8 cellular contexts compared by ENCODE assay signal in genomic region chr14:76784881-76785280, GRCh38. TPM values are rescaled to one million over a fixed set of nuclear protein-coding genes. Genes with fewer than 3 reads are reported as not detected.
A peak's percentile ranks its signal among the peaks of the same experiment; 100 is the strongest.
DNase-seq lines count a peak whose midpoint lies in the region; ATAC-seq and TF ChIP-seq lines count a peak whose summit lies in the region.

No MANE protein-coding gene starts in this region.

- no peak overlapping the region for H3K9ac ChIP-seq in MM.1S (ENCODE audit: low read length)

- peak; percentile 68 for ATAC-seq in GM21423 (IDR thresholded peaks at IDR 0.05; ENCODE audit: unreplicated experiment)
- peak; percentile 72 for ATAC-seq in activated naive CD8-positive, alpha-beta T cell treated with anti-CD3 and anti-CD28 coated beads, Interleukin-2, amount 10 ng/mL, durations not matched to agents 7 days and 5 days (ENCODE audit: low read depth)

- WGBS in prostate gland: 49% methylated on average over 2 of the region's 2 CpGs

- no peaks in the 10 kb centered on the region for H3K9me2 ChIP-seq in MM.1S (replicated peaks; ENCODE audit: insufficient read depth, low read length)

- H4K20me1 ChIP-seq in MM.1S (ENCODE audit: insufficient read depth, low read length): no peaks in the 10 kb centered on the region

- H3K9me3 ChIP-seq in MM.1S (replicated peaks; ENCODE audit: insufficient read depth, low read length) (no peaks in the 10 kb centered on the region), SJSA1 (replicated peaks) (no peaks in the 10 kb centered on the region), prostate gland (no peaks in the 10 kb centered on the region)

- H3K79me2 ChIP-seq in MM.1S (ENCODE audit: low read length): no peaks in the 10 kb centered on the region

- H3K36me3 Mint-ChIP-seq in activated naive CD8-positive, alpha-beta T cell treated with anti-CD3 and anti-CD28 coated beads, Interleukin-2, amount 10 ng/mL, durations not matched to agents 7 days and 5 days: peaks cover 4% of the 10 kb centered on the region

- H3K27me3 Mint-ChIP-seq in activated naive CD8-positive, alpha-beta T cell treated with anti-CD3 and anti-CD28 coated beads, Interleukin-2, amount 10 ng/mL, durations not matched to agents 7 days and 5 days: no peaks in the 10 kb centered on the region

- no peaks in the 10 kb centered on the region for H3K36me3 ChIP-seq in MM.1S (replicated peaks; ENCODE audit: insufficient read depth, low read length)
- H3K36me3 ChIP-seq in SJSA1: peaks cover 2% of the 10 kb centered on the region; the same call in 1 of the 2 replicates
- H3K36me3 ChIP-seq in prostate gland: peaks cover 0 to 6% of the 10 kb centered on the region in 2 donors

- peaks cover 39% of the 10 kb centered on the region for H3K4me1 Mint-ChIP-seq in activated naive CD8-positive, alpha-beta T cell treated with anti-CD3 and anti-CD28 coated beads, Interleukin-2, amount 10 ng/mL, durations not matched to agents 7 days and 5 days

- no peak overlapping the region for H3K4me3 Mint-ChIP-seq in activated naive CD8-positive, alpha-beta T cell treated with anti-CD3 and anti-CD28 coated beads, Interleukin-2, amount 10 ng/mL, durations not matched to agents 7 days and 5 days

- H3K4me2 ChIP-seq in MM.1S (ENCODE audit: low read depth, low read length): no peak overlapping the region

- no peaks in the 10 kb centered on the region for H3F3A ChIP-seq in MM.1S (ENCODE audit: insufficient read depth, low read length)

- POLR2A ChIA-PET in activated naive CD8-positive, alpha-beta T cell treated with anti-CD3 and anti-CD28 coated beads, Interleukin-2, amount 10 ng/mL, durations not matched to agents 7 days and 5 days (lab: Charles Lee): interaction anchor here (1.1 to 2.4 kb wide), 3 partner anchors 15 to 74 kb away, joined by 3 to 8 read pairs (median 5); no protein-coding TSS in a partner anchor

- intact Hi-C loops in cardiac septum (cut with DNase I): loop anchor here (1.0 kb wide), 1 partner anchor 75 kb away; no protein-coding TSS in a partner anchor
- intact Hi-C loops in prostate gland (cut with DNase I): loop anchor here (5.0 kb wide), 1 partner anchor 73 kb away; no protein-coding TSS in a partner anchor

- H3K4me3 ChIP-seq in MM.1S (ENCODE audit: low read length) (no peak overlapping the region), SJSA1 (no peak overlapping the region), prostate gland (no peak overlapping the region)

- H3K27ac ChIP-seq in MM.1S (ENCODE audit: low read length) (no peak overlapping the region), SJSA1 (no peak overlapping the region), prostate gland (no peak overlapping the region)

- peak overlapping the region; percentile 62 for H3K27ac Mint-ChIP-seq in activated naive CD8-positive, alpha-beta T cell treated with anti-CD3 and anti-CD28 coated beads, Interleukin-2, amount 10 ng/mL, durations not matched to agents 7 days and 5 days

- TF ChIP-seq CTCF in MM.1S (IDR thresholded peaks at IDR 0.05; ENCODE audit: low read length) (peak; percentile 69), prostate gland (IDR thresholded peaks at IDR 0.05) (peak in 3 of 4 experiments; percentile 41 to 68 (median 51))

- H2AFZ ChIP-seq in MM.1S (ENCODE audit: low read length): no peak overlapping the region

- DNase-seq in COR-L47 (lab: John Stamatoyannopoulos, UW): peak; percentile 89
- DNase-seq in MM.1S: peak; percentile 34
- DNase-seq in SJSA1 (ENCODE audit: low read depth in 1 of 2, low spot score in 2 of 2): peak; percentile 60 to 73
- peak; percentile 68 for DNase-seq in activated naive CD8-positive, alpha-beta T cell treated with anti-CD3 and anti-CD28 coated beads, Interleukin-2, amount 10 ng/mL, durations not matched to agents 7 days and 5 days
- peak; percentile 82 for DNase-seq in cardiac septum (ENCODE audit: low spot score)
- no peak for DNase-seq in prostate gland (ENCODE audit: low spot score)
- no peak for DNase-seq in mesenteric fat pad (ENCODE audit: low spot score)

- no peak for TF ChIP-seq POLR2A in prostate gland (IDR thresholded peaks at IDR 0.05)

- H3K4me1 ChIP-seq in MM.1S (ENCODE audit: low read length): no peaks in the 10 kb centered on the region
- H3K4me1 ChIP-seq in SJSA1 (replicated peaks): no peaks in the 10 kb centered on the region
- no peaks in the 10 kb centered on the region for H3K4me1 ChIP-seq in prostate gland (replicated peaks)

- H3K27me3 ChIP-seq in MM.1S (replicated peaks; ENCODE audit: insufficient read depth, low read length): no peaks in the 10 kb centered on the region
- no peaks in the 10 kb centered on the region for H3K27me3 ChIP-seq in SJSA1 (replicated peaks)
- H3K27me3 ChIP-seq in prostate gland (replicated peaks; ENCODE audit: insufficient read depth): no peaks in the 10 kb centered on the region

- no peaks in the 10 kb centered on the region for H3K9me3 Mint-ChIP-seq in activated naive CD8-positive, alpha-beta T cell treated with anti-CD3 and anti-CD28 coated beads, Interleukin-2, amount 10 ng/mL, durations not matched to agents 7 days and 5 days

RNA-seq across cellular contexts. Expression of gene VASH1, which starts 23.6 kb away (rescaled TPM):
- 0.13 TPM in 1 of 2 replicates, not detected in the other for total RNA-seq in SJSA1 (2014; rRNA removed; shearing (Covaris generic))
- total RNA-seq in activated naive CD8-positive, alpha-beta T cell treated with anti-CD3 and anti-CD28 coated beads, Interleukin-2, amount 10 ng/mL, durations not matched to agents 7 days and 5 days: 1 to 10 TPM; 7.0 to 9.0 TPM
- 16.4 TPM for total RNA-seq in cardiac septum
- 10 to 100 TPM in 1 of 2 donors, 1 to 10 TPM in 1; 2.1 to 19.8 TPM for total RNA-seq in prostate gland
- total RNA-seq in mesenteric fat pad: 12.9 TPM

RNA-seq across cellular contexts. Expression of gene ANGEL1, which starts 27.8 kb away (rescaled TPM):
- total RNA-seq in SJSA1 (2014; rRNA removed; shearing (Covaris generic)): 3.0 and 4.7 TPM in 2 replicates
- 10 to 100 TPM; 15.4 to 17.3 TPM for total RNA-seq in activated naive CD8-positive, alpha-beta T cell treated with anti-CD3 and anti-CD28 coated beads, Interleukin-2, amount 10 ng/mL, durations not matched to agents 7 days and 5 days
- total RNA-seq in cardiac septum (12.4 TPM), prostate gland (10 to 100 TPM; 10.3 to 58.8 TPM), mesenteric fat pad (21.9 TPM)

RNA-seq across cellular contexts. Expression of gene LRRC74A, which starts 41.3 kb away (rescaled TPM):
- not detected in 2 replicates for total RNA-seq in SJSA1 (2014; rRNA removed; shearing (Covaris generic))
- not detected for total RNA-seq in activated naive CD8-positive, alpha-beta T cell treated with anti-CD3 and anti-CD28 coated beads, Interleukin-2, amount 10 ng/mL, durations not matched to agents 7 days and 5 days
- total RNA-seq in cardiac septum (not detected), prostate gland (1 to 10 TPM in 1 of 2 donors, not detected in 1; 6.0 TPM), mesenteric fat pad (not detected)

Comparison
In these comparisons a context has a peak if more than half of its experiments do, and no peak if none do; other contexts are left out.
1. DNase-seq: peak in COR-L47 (single experiment), MM.1S (single experiment), SJSA1 (2 of 2), activated naive CD8-positive, alpha-beta T cell treated with anti-CD3 and anti-CD28 coated beads, Interleukin-2, amount 10 ng/mL, durations not matched to agents 7 days and 5 days (single experiment) and cardiac septum (single experiment); none in prostate gland (single experiment) and mesenteric fat pad (single experiment).